Comparison of ENCODE assay signal across 22 cellular contexts in genomic region chr11:68563454-68563853, GRCh38.
"Had no signal": no experiment of that assay in that cellular context is flagged by ENCODE, and none has a peak within 500 bp of the region (broad histone marks: within the 10 kb centered on the region; RNA-seq: fewer than 3 reads in every experiment).

No MANE protein-coding gene starts in this region.

- H3K27ac ChIP-seq: brain microvascular endothelial cell had no signal

- H3K27ac Mint-ChIP-seq: activated B cell treated with CpG ODN at 0.5 μM for 24 hours; activated CD4-positive, alpha-beta T cell treated with anti-CD3 and anti-CD28 coated beads, Interleukin-2, amount 10 ng/mL, durations not matched to agents 7 days and 5 days; activated T-helper 1 cell treated with anti-CD3 and anti-CD28 coated beads, Interleukin-12 subunit alpha, Interleukin-12 subunit beta, Interleukin-2, Interleukin-4 antibody, amounts not matched to agents 30 ng/mL and 10 ng/mL and 1 ng/mL, durations not matched to agents 14 hours and 24 hours and 36 hours had no signal

- DNase-seq: activated B cell treated with CpG ODN at 0.5 μM for 24 hours; activated CD4-positive, alpha-beta T cell treated with anti-CD3 and anti-CD28 coated beads for 1 hour; activated CD4-positive, alpha-beta T cell treated with anti-CD3 and anti-CD28 coated beads, Interleukin-2, amount 10 ng/mL, durations not matched to agents 7 days and 5 days; activated CD8-positive, alpha-beta memory T cell treated with anti-CD3 and anti-CD28 coated beads for 24 hours; activated gamma-delta T cell; brain microvascular endothelial cell; KG1; NCI-H1092; NCI-H1417; NCI-H1694; NCI-H2029; NCI-H2107; NCI-H2171 treated with DMSO at 0.1 percent for 48 hours; NCI-H226; NCI-H526; NCI-H774; SIG-M5; T-helper 2 cell; T1000 had no signal

- H3K9me3 Mint-ChIP-seq: activated B cell treated with CpG ODN at 0.5 μM for 24 hours; activated CD4-positive, alpha-beta T cell treated with anti-CD3 and anti-CD28 coated beads, Interleukin-2, amount 10 ng/mL, durations not matched to agents 7 days and 5 days; activated naive CD4-positive, alpha-beta T cell treated with anti-CD3 and anti-CD28 coated beads, Interleukin-2, amount 50 U/mL, for 72 hours; activated T-helper 1 cell treated with anti-CD3 and anti-CD28 coated beads, Interleukin-12 subunit alpha, Interleukin-12 subunit beta, Interleukin-2, Interleukin-4 antibody, amounts not matched to agents 30 ng/mL and 10 ng/mL and 1 ng/mL, durations not matched to agents 14 hours and 24 hours and 36 hours had no signal

- H3K27me3 ChIP-seq: brain microvascular endothelial cell, cardiac muscle cell had no signal

- H3K4me3 ChIP-seq: cardiac muscle cell had no signal

- H3K4me3 Mint-ChIP-seq: activated B cell treated with CpG ODN at 0.5 μM for 24 hours; activated CD4-positive, alpha-beta T cell treated with anti-CD3 and anti-CD28 coated beads, Interleukin-2, amount 10 ng/mL, durations not matched to agents 7 days and 5 days; activated T-helper 1 cell treated with anti-CD3 and anti-CD28 coated beads, Interleukin-12 subunit alpha, Interleukin-12 subunit beta, Interleukin-2, Interleukin-4 antibody, amounts not matched to agents 30 ng/mL and 10 ng/mL and 1 ng/mL, durations not matched to agents 14 hours and 24 hours and 36 hours had no signal

- H3K27me3 Mint-ChIP-seq: activated B cell treated with CpG ODN at 0.5 μM for 24 hours; activated CD4-positive, alpha-beta T cell treated with anti-CD3 and anti-CD28 coated beads, Interleukin-2, amount 10 ng/mL, durations not matched to agents 7 days and 5 days had no signal
